In genomic region chr3:41660510-41660909, GRCh38 we compare ENCODE assay signal across 7 cellular contexts.
"Had no signal": no experiment of that assay in that cellular context is flagged by ENCODE, and none has a peak within 500 bp of the region (broad histone marks: within the 10 kb centered on the region; RNA-seq: fewer than 3 reads in every experiment).

No MANE protein-coding gene starts in this region.

- H3K4me2 ChIP-seq: KMS-11 had no signal

- H3K27ac ChIP-seq: HL-60, KMS-11 had no signal

- DNase-seq: IMR-90, KBM-7, KG1 had no signal

- ATAC-seq: K562 had no signal

- H3K9ac ChIP-seq: KMS-11 had no signal

- FAIRE-seq: HTR-8/SVneo, K562 had no signal

- H3K4me3 ChIP-seq: K562 had no signal
